ENCODE assay signal across 8 cellular contexts in genomic region chr18:3447895-3448844, GRCh38. TPM values are rescaled to one million over a fixed set of nuclear protein-coding genes. Genes with fewer than 3 reads are reported as not detected.
A peak's percentile ranks its signal among the peaks of the same experiment; 100 is the strongest.
DNase-seq lines count a peak whose midpoint lies in the region; ATAC-seq and TF ChIP-seq lines count a peak whose summit lies in the region.

No MANE protein-coding gene starts in this region.

- TF ChIP-seq POLR2A in GM19193 (IDR thresholded peaks at IDR 0.05; ENCODE audit: extremely low read depth, insufficient read depth, insufficient read length), result peak; percentile 49

- H3K27ac ChIP-seq in cingulate gyrus (ENCODE audit: low read depth, low read length), result peak overlapping the region; percentile 96

- intact Hi-C loops in left colon (cut with DNase I, micrococcal nuclease), result no loop called here

- peak; percentile 96 for DNase-seq in Ammon's horn (ENCODE audit: low spot score)
- peak; percentile 93 for DNase-seq in NCI-H446 treated with DMSO at 0.1 percent for 48 hours (lab: John Stamatoyannopoulos, UW)
- peak; percentile 71 to 73 for DNase-seq in activated CD4-positive, alpha-beta T cell treated with anti-CD3 and anti-CD28 coated beads for 24 hours (ENCODE audit: low read depth in 2 of 2)
- peak; percentile 93 to 97 for DNase-seq in left colon
- peak; percentile 46 to 53 for DNase-seq in stimulated activated CD4-positive, alpha-beta T cell treated with anti-CD3 and anti-CD28 coated beads, Interleukin-1b, Interleukin-23, amount 100 ng/mL, for 4 hours (ENCODE audit: low read depth in 2 of 2)

- ATAC-seq in HG03432 (IDR thresholded peaks at IDR 0.05; ENCODE audit: unreplicated experiment) (peak; percentile 72), left colon (peak; percentile 67)

RNA-seq across cellular contexts. Expression of gene TGIF1, which starts 1.8 kb away (rescaled TPM):
- 10 to 100 TPM; 50.9 to 59.3 TPM for total RNA-seq in left colon

Comparison
In these comparisons a context has a peak if more than half of its experiments do, and no peak if none do; other contexts are left out.
1. Peak in every context shown above with its lines: DNase-seq, ATAC-seq and H3K27ac ChIP-seq.